In the genomic region with DNA sequence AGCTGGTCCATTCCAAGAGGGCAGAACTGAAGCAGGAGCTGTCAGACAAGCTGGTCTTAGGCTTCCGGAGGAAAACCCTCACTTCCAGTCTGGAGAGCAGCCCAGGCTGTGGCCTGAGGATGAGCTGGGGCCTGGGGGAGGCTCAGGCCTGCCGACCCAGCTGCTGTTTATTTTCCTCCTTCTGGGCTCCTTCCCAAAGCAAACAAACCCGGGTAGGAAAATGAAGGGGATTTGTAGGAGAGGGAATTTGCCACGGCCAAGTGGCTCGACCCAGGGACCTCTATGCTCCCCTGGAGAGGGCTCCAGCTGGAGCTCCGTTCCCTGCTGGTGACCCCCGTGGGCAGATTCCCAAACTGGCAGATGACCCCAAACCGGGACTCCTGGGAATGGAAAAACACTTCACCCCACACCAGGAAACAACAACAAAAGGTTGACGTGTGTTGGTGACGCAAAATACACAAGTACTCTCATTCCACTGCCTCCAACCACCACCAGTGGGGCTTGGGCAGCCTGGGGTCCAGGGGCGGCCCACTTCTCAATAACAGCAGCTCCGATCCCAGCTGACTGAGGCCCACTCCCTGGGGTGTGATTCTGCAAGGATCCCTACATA, we compare ENCODE assay signal across 8 cellular contexts. TPM values are rescaled to one million over a fixed set of nuclear protein-coding genes. Genes with fewer than 3 reads are reported as not detected.
A peak's percentile ranks its signal among the peaks of the same experiment; 100 is the strongest.
DNase-seq lines count a peak whose midpoint lies in the region; ATAC-seq and TF ChIP-seq lines count a peak whose summit lies in the region.

No MANE protein-coding gene starts in this region.

- H3K4me1 Mint-ChIP-seq in progenitor cell of endocrine pancreas (ENCODE audit: low read depth), result peaks cover 32% of the 10 kb centered on the region

- peak overlapping the region; percentile 80 for H3K27ac Mint-ChIP-seq in progenitor cell of endocrine pancreas

- DNase-seq in HK-2 (ENCODE audit: unreplicated experiment), result peak; percentile 54
- peak; percentile 74 to 87 for DNase-seq in SJSA1 (ENCODE audit: low read depth in 1 of 2, low spot score in 2 of 2)
- no peak for DNase-seq in progenitor cell of endocrine pancreas (ENCODE audit: low spot score, unreplicated experiment)
- DNase-seq in stimulated activated CD4-positive, alpha-beta T cell treated with anti-CD3 and anti-CD28 coated beads, Interleukin-2, amount 100 ng/mL, for 48 hours, result no peak
- no peak for DNase-seq in NK-92 treated with Interleukin-12 subunit alpha and Interleukin-12 subunit beta, amount 100 ng/mL, for 24 hours (lab: John Stamatoyannopoulos, UW)

- no peak for TF ChIP-seq EP300 in gastroesophageal sphincter (IDR thresholded peaks at IDR 0.05)

- no peak overlapping the region for H3K4me3 ChIP-seq in SJSA1
- H3K4me3 ChIP-seq in gastroesophageal sphincter, result no peak overlapping the region

- H3K36me3 ChIP-seq in SJSA1, result no peaks in the 10 kb centered on the region
- no peaks in the 10 kb centered on the region for H3K36me3 ChIP-seq in gastroesophageal sphincter

- no CpG with 5 or more reads among the region's 12 CpGs for WGBS in gastroesophageal sphincter (ENCODE audit: low coverage in 1 of 2), 2 donors

- H3K4me3 Mint-ChIP-seq in progenitor cell of endocrine pancreas (ENCODE audit: low read depth), result no peak overlapping the region

- TF ChIP-seq CTCF in gastroesophageal sphincter (IDR thresholded peaks at IDR 0.05), result no peak
- no peak for TF ChIP-seq CTCF in progenitor cell of endocrine pancreas (IDR thresholded peaks at IDR 0.05; ENCODE audit: unreplicated experiment)

- H3K27me3 ChIP-seq in SJSA1 (replicated peaks) (no peaks in the 10 kb centered on the region), gastroesophageal sphincter (peaks cover 21% of the 10 kb centered on the region)

- peaks cover 3% of the 10 kb centered on the region for H3K36me3 Mint-ChIP-seq in progenitor cell of endocrine pancreas (ENCODE audit: insufficient read depth)

- H3K27ac ChIP-seq in SJSA1 (peak overlapping the region; percentile 59), gastroesophageal sphincter (peak overlapping the region in 3 of 4 donors; percentile 73 to 75 (median 74))

- H3K9me3 Mint-ChIP-seq in progenitor cell of endocrine pancreas (ENCODE audit: low read depth), result no peaks in the 10 kb centered on the region

- H3K27me3 Mint-ChIP-seq in progenitor cell of endocrine pancreas, result no peaks in the 10 kb centered on the region

- TF ChIP-seq POLR2A in gastroesophageal sphincter (IDR thresholded peaks at IDR 0.05), result no peak

- ATAC-seq in gastroesophageal sphincter (peak; percentile 71), GM18909 (IDR thresholded peaks at IDR 0.05; ENCODE audit: poor library complexity, unreplicated experiment) (no peak), HG03280 (IDR thresholded peaks at IDR 0.05; ENCODE audit: unreplicated experiment) (no peak)

- no peaks in the 10 kb centered on the region for H3K9me3 ChIP-seq in SJSA1 (replicated peaks)
- H3K9me3 ChIP-seq in gastroesophageal sphincter, result no peaks in the 10 kb centered on the region

- H3K4me1 ChIP-seq in SJSA1 (replicated peaks) (peaks cover 51% of the 10 kb centered on the region), gastroesophageal sphincter (peaks cover 0 to 76% (median 44%) of the 10 kb centered on the region in 3 donors)

RNA-seq across cellular contexts. Expression of a gene that starts 8.8 kb away (rescaled TPM):
- 1.1 and 2.2 TPM in 2 replicates for total RNA-seq in SJSA1 (2014; rRNA removed; shearing (Covaris generic))
- total RNA-seq in gastroesophageal sphincter (10 to 100 TPM; 30.8 to 60.9 (median 41.7) TPM), progenitor cell of endocrine pancreas (195 and 199 TPM in 2 replicates)

RNA-seq across cellular contexts. Expression of a gene that starts 34.1 kb away (rescaled TPM):
- 40.9 and 45.4 TPM in 2 replicates for total RNA-seq in SJSA1 (2014; rRNA removed; shearing (Covaris generic))
- total RNA-seq in gastroesophageal sphincter (10 to 100 TPM in 3 of 4 donors, 1 to 10 TPM in 1; 8.3 to 20.9 (median 19.1) TPM), progenitor cell of endocrine pancreas (30.4 and 31.7 TPM in 2 replicates)

RNA-seq across cellular contexts. Expression of a gene that starts 35.1 kb away (rescaled TPM):
- 81.4 and 90.2 TPM in 2 replicates for total RNA-seq in SJSA1 (2014; rRNA removed; shearing (Covaris generic))
- total RNA-seq in gastroesophageal sphincter, result 10 to 100 TPM; 33.7 to 43.2 (median 38.2) TPM
- 154 and 155 TPM in 2 replicates for total RNA-seq in progenitor cell of endocrine pancreas

RNA-seq across cellular contexts. Expression of a gene that starts 43.2 kb away (rescaled TPM):
- not detected in 2 replicates for total RNA-seq in SJSA1 (2014; rRNA removed; shearing (Covaris generic))
- total RNA-seq in gastroesophageal sphincter (under 1 TPM in 1 of 4 donors, not detected in 3; 0.54 TPM), progenitor cell of endocrine pancreas (13.7 and 14.9 TPM in 2 replicates)

RNA-seq across cellular contexts. Expression of a gene that starts 58.3 kb away (rescaled TPM):
- 54.7 and 84.9 TPM in 2 replicates for total RNA-seq in SJSA1 (2014; rRNA removed; shearing (Covaris generic))
- total RNA-seq in gastroesophageal sphincter (10 to 100 TPM; 64.8 to 83.7 (median 71.5) TPM), progenitor cell of endocrine pancreas (105 and 115 TPM in 2 replicates)

Comparison
In these comparisons a context has a peak if more than half of its experiments do, and no peak if none do; other contexts are left out.
1. DNase-seq: peak in HK-2 (single experiment) and SJSA1 (2 of 2); none in progenitor cell of endocrine pancreas (single experiment), stimulated activated CD4-positive, alpha-beta T cell treated with anti-CD3 and anti-CD28 coated beads, Interleukin-2, amount 100 ng/mL, for 48 hours (0 of 2) and NK-92 treated with Interleukin-12 subunit alpha and Interleukin-12 subunit beta, amount 100 ng/mL, for 24 hours (single experiment).